ENCODE assay signal across 9 cellular contexts in the genomic region with DNA sequence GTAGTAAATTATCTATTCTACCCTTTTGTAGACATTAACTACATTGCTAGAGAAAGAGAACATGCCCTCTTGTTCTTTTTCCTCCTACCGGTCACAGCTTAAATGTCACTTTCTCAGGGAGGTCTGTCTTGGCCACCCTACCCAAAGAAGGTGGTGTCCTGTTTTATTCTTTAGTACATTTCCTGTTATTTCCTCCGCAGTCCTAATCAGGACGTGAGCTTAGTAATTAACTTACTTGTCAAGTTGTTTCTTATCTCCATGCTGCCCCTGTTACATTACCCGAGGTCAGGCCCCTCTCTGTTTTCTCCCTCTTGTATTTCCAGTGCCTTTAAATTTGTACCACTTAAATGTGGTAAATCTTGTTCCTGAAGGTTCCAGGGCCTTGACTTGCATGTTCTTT.
A peak's percentile ranks its signal among the peaks of the same experiment; 100 is the strongest.
DNase-seq lines count a peak whose midpoint lies in the region; ATAC-seq, FAIRE-seq and TF ChIP-seq lines count a peak whose summit lies in the region.
"Had no signal": no experiment of that assay in that cellular context is flagged by ENCODE, and none has a peak within 500 bp of the region (broad histone marks: within the 10 kb centered on the region; RNA-seq: fewer than 3 reads in every experiment).

No MANE protein-coding gene starts in this region.

- dilution Hi-C loops in endothelial cell of umbilical vein (cut with MboI; ENCODE audit: extremely low pct_ligation_motif_present, low sequenced_read_pairs), result loop anchor here (25.0 kb wide), 1 partner anchor 439 kb away; no protein-coding TSS in a partner anchor

- BruUV-seq in endothelial cell of umbilical vein (replicated peaks; lab: Mats Ljungman, UMichigan), result no TSS peak

- peak overlapping the region; percentile 8 for H3K4me3 ChIP-seq in GM06990 (replicated peaks; ENCODE audit: low read depth, low read length)
- no peak overlapping the region for H3K4me3 ChIP-seq in endothelial cell of umbilical vein (replicated peaks in 1 of 3; ENCODE audit: insufficient read depth in 1 of 3, low read depth in 1 of 3, low read length in 3 of 3)
- H3K4me3 ChIP-seq: Peyer's patch had no signal

- peak overlapping the region; percentile 59 for H3K4me2 ChIP-seq in endothelial cell of umbilical vein (ENCODE audit: insufficient read depth, low read length)

- H3K27me3 ChIP-seq in GM06990 (replicated peaks; ENCODE audit: control insufficient read depth, insufficient read depth, low read length) (no peaks in the 10 kb centered on the region; the same call in 1 of the 2 replicates), endothelial cell of umbilical vein (ENCODE audit: control insufficient read depth in 2 of 2, insufficient read depth in 2 of 2, low read length in 2 of 2) (no peaks in the 10 kb centered on the region)
- H3K27me3 ChIP-seq: Peyer's patch had no signal

- ATAC-seq in GM19397 (IDR thresholded peaks at IDR 0.05; ENCODE audit: unreplicated experiment) (peak; percentile 33), HG03159 (IDR thresholded peaks at IDR 0.05; ENCODE audit: unreplicated experiment) (peak; percentile 34)

- H3K9me3 ChIP-seq in endothelial cell of umbilical vein (replicated peaks; ENCODE audit: control insufficient read depth, insufficient read depth, low read length), result no peaks in the 10 kb centered on the region
- H3K9me3 ChIP-seq: Peyer's patch had no signal

- H4K20me1 ChIP-seq in endothelial cell of umbilical vein (replicated peaks; ENCODE audit: control insufficient read depth, extremely low read depth, insufficient read depth, low read length), result no peaks in the 10 kb centered on the region

- POLR2A ChIA-PET in endothelial cell of umbilical vein (lab: Charles Lee), result no interaction called here

- H3K36me3 ChIP-seq in GM06990 (ENCODE audit: control insufficient read depth, insufficient read depth, low read length) (no peaks in the 10 kb centered on the region), endothelial cell of umbilical vein (ENCODE audit: control insufficient read depth in 2 of 2, extremely low read depth in 1 of 2, insufficient read depth in 2 of 2, low read length in 2 of 2) (no peaks in the 10 kb centered on the region)
- H3K36me3 ChIP-seq: Peyer's patch had no signal

- peak overlapping the region; percentile 37 for H2AFZ ChIP-seq in endothelial cell of umbilical vein (ENCODE audit: low read depth, low read length)

- H3K27ac ChIP-seq in endothelial cell of umbilical vein (ENCODE audit: insufficient read depth, low read depth, low read length), result no peak overlapping the region

- TF ChIP-seq POLR2A in endothelial cell of umbilical vein (IDR thresholded peaks at IDR 0.05; ENCODE audit: low read depth, low read length), result no peak

- H3K9ac ChIP-seq in endothelial cell of umbilical vein (replicated peaks; ENCODE audit: extremely low read depth, insufficient read depth, low read length), result no peak overlapping the region

- no peaks in the 10 kb centered on the region for H3K79me2 ChIP-seq in endothelial cell of umbilical vein (ENCODE audit: control insufficient read depth, insufficient read depth, low read length)

- DNase-seq in GM06990 (ENCODE audit: extremely low read depth, insufficient read length) (no peak), endothelial cell of umbilical vein (ENCODE audit: low read depth, low spot score) (peak; percentile 77), DMS79 treated with DMSO at 0.1 percent for 48 hours (lab: John Stamatoyannopoulos, UW) (no peak), NCI-H2107 treated with DMSO at 0.1 percent for 48 hours (lab: John Stamatoyannopoulos, UW; ENCODE audit: unreplicated experiment) (no peak), NOMO-1 treated with DMSO at 0.1 percent for 48 hours (lab: John Stamatoyannopoulos, UW; ENCODE audit: unreplicated experiment) (no peak)
- no peak for DNase-seq in effector CD8-positive, alpha-beta T cell (lab: John Stamatoyannopoulos, UW)
- DNase-seq: Peyer's patch had no signal

- intact Hi-C loops in endothelial cell of umbilical vein (cut with micrococcal nuclease), result no loop called here

- peak; percentile 58 for FAIRE-seq in endothelial cell of umbilical vein (lab: Jason Lieb, UNC)

- TF ChIP-seq CTCF in GM06990 (IDR thresholded peaks at IDR 0.05; ENCODE audit: insufficient read depth, low read length, poor library complexity, severe bottlenecking) (no peak), endothelial cell of umbilical vein (IDR thresholded peaks at IDR 0.05; ENCODE audit: extremely low read depth in 1 of 2, insufficient read depth in 1 of 2, low read depth in 1 of 2, low read length in 2 of 2) (no peak)

- peaks cover 40% of the 10 kb centered on the region for H3K4me1 ChIP-seq in endothelial cell of umbilical vein (ENCODE audit: control insufficient read depth, extremely low read depth, insufficient read depth, low read length)

- CTCF ChIA-PET in endothelial cell of umbilical vein (lab: Charles Lee), result interaction anchor here (0.7 to 7.2 kb wide), 5 partner anchors 19 to 454 kb away, joined by 3 to 97 read pairs (median 3); no protein-coding TSS in a partner anchor

- no peaks in the 10 kb centered on the region for H3K9me1 ChIP-seq in endothelial cell of umbilical vein (replicated peaks; ENCODE audit: control insufficient read depth, extremely low read depth, insufficient read depth, low read length)

TF ChIP-seq in endothelial cell of umbilical vein, 7 proteins besides CTCF, POLR2A, EP300 and RAD21:
- peak; percentile 43 for TF ChIP-seq GATA2 (IDR thresholded peaks at IDR 0.05; ENCODE audit: insufficient read depth, insufficient read length, low read depth, low read length)
- TF ChIP-seq POLR2AphosphoS5 (IDR thresholded peaks at IDR 0.05; ENCODE audit: insufficient read depth, low read depth, low read length), result no peak
- TF ChIP-seq MYC (IDR thresholded peaks at IDR 0.05; ENCODE audit: low read depth, low read length), result no peak
